18 cellular contexts compared by ENCODE assay signal in genomic region chr4:146073517-146073916, GRCh38.
DNase-seq lines count a peak whose midpoint lies in the region; ATAC-seq, FAIRE-seq and TF ChIP-seq lines count a peak whose summit lies in the region.
"Had no signal": no experiment of that assay in that cellular context is flagged by ENCODE, and none has a peak within 500 bp of the region (broad histone marks: within the 10 kb centered on the region; RNA-seq: fewer than 3 reads in every experiment).

No MANE protein-coding gene starts in this region.

- H3K4me2 ChIP-seq in GM12878 (ENCODE audit: control insufficient read depth, insufficient read depth), result 0 out of 2 replicates have a peak overlapping the region, but pooled peaks have one; percentile 5

- SMC1A ChIA-PET in GM12878 (lab: Charles Lee; ENCODE audit: uncharacterized antibody, unreplicated experiment), result interaction anchor here (1.2 to 1.5 kb wide), 3 partner anchors 10 to 38 kb away, joined by 3 read pairs; no protein-coding TSS in a partner anchor

- H3K27me3 ChIP-seq in GM12878 (replicated peaks in 1 of 2; ENCODE audit: control insufficient read depth in 2 of 2, insufficient read depth in 2 of 2, low read length in 1 of 2), result no peaks in the 10 kb centered on the region
- H3K27me3 ChIP-seq: breast epithelium had no signal

- ATAC-seq in GM19463 (IDR thresholded peaks at IDR 0.05; ENCODE audit: unreplicated experiment) (peak; percentile 62), HG03097 (IDR thresholded peaks at IDR 0.05; ENCODE audit: low FRiP score, unreplicated experiment) (peak; percentile 68), GM12878 (peak; percentile 64)
- ATAC-seq: activated CD4-positive, CD25-positive, alpha-beta regulatory T cell treated with anti-CD3 and anti-CD28 coated beads, Interleukin-2, amount 50 U/mL, for 24 hours; HCT116; natural killer cell treated with Interleukin-12 subunit alpha and Interleukin-12 subunit beta and Interleukin-15 and Interleukin-18, amount 100 ng/mL, for 72 hours; psoas muscle had no signal

- CTCF ChIA-PET in GM12878 (lab: Yijun Ruan, JAX), result interaction anchor here (1.1 to 3.1 kb wide), 2 partner anchors 22 to 41 kb away, joined by 3 to 20 read pairs; no protein-coding TSS in a partner anchor

- WGBS in GM12878 (ENCODE audit: insufficient coverage, insufficient replicate concordance, low lambda C conversion rate, missing lambda C conversion rate), result 33% methylated on average over 3 of the region's 3 CpGs

- H3K79me2 ChIP-seq in GM12878 (ENCODE audit: control insufficient read depth, insufficient read depth, low read length), result no peaks in the 10 kb centered on the region

- peaks cover 5% of the 10 kb centered on the region for H3K4me1 ChIP-seq in GM12878 (ENCODE audit: control insufficient read depth, insufficient read depth, low read length)
- H3K4me1 ChIP-seq: breast epithelium, psoas muscle had no signal

- FAIRE-seq in GM12878 (lab: Jason Lieb, UNC), result peak; percentile 62

- no TSS peak for BruUV-seq in GM12878 (replicated peaks; lab: Mats Ljungman, UMichigan)

- TF ChIP-seq POLR2A in GM12878 (IDR thresholded peaks at IDR 0.05; ENCODE audit: low read depth, low read length), result no peak

- DNase-seq in GM12865 (ENCODE audit: low read depth), result peak; percentile 36
- DNase-seq in GM12878 (ENCODE audit: low read depth, low spot score), result no peak
- no peak for DNase-seq in activated CD4-positive, alpha-beta T cell treated with anti-CD3 and anti-CD28 coated beads, Interleukin-2, amount 50 U/mL, for 48 hours
- DNase-seq in D341Med (ENCODE audit: low spot score), result no peak
- no peak for DNase-seq in foreskin melanocyte
- no peak for DNase-seq in NCI-H2227 (lab: John Stamatoyannopoulos, UW; ENCODE audit: unreplicated experiment)
- DNase-seq: activated naive CD4-positive, alpha-beta T cell treated with Interleukin-2 at 50 U/mL for 16 hours; DMS79 treated with DMSO at 0.1 percent for 48 hours; NCI-H1048; NCI-H226; psoas muscle; stimulated activated CD4-positive, alpha-beta T cell treated with anti-CD3 and anti-CD28 coated beads, Interleukin-12 subunit alpha, Interleukin-12 subunit beta, amount 100 ng/mL, for 4 hours had no signal

- RAD21 ChIA-PET in GM12878 (lab: Charles Lee; ENCODE audit: unreplicated experiment), result no interaction called here

- no peak overlapping the region for H2AFZ ChIP-seq in GM12878 (ENCODE audit: control insufficient read depth, low read depth, low read length)

- H3K36me3 ChIP-seq in GM12878 (ENCODE audit: control insufficient read depth in 2 of 2, insufficient read depth in 2 of 2, low read length in 1 of 2), result no peaks in the 10 kb centered on the region
- H3K36me3 ChIP-seq: breast epithelium had no signal

- intact Hi-C loops in GM12878 (cut with micrococcal nuclease; ENCODE audit: unreplicated experiment), result no loop called here

- H4K20me1 ChIP-seq in GM12878 (ENCODE audit: control insufficient read depth, insufficient read depth), result no peaks in the 10 kb centered on the region

- POLR2A ChIA-PET in GM12878 (lab: Charles Lee), result no interaction called here

- H3K9me3 ChIP-seq in GM12878 (replicated peaks; ENCODE audit: control insufficient read depth, insufficient read depth, low read length), result no peaks in the 10 kb centered on the region
- H3K9me3 ChIP-seq: breast epithelium, psoas muscle had no signal

- no peak for TF ChIP-seq RAD21 in GM12878 (IDR thresholded peaks at IDR 0.05; ENCODE audit: insufficient read depth, low read depth, low read length)

- no peak overlapping the region for H3K27ac ChIP-seq in GM12878 (ENCODE audit: control insufficient read depth, insufficient read depth)
- H3K27ac ChIP-seq: breast epithelium, psoas muscle had no signal

- in situ Hi-C loops in GM12878 (cut with MboI), result no loop called here

- TF ChIP-seq CTCF in GM12865 (IDR thresholded peaks at IDR 0.05; ENCODE audit: insufficient read depth, low read depth, low read length, missing control alignments) (no peak), GM12878 (IDR thresholded peaks at IDR 0.05 in 2 of 3, conservative IDR thresholded peaks at IDR 0.05 in 1 of 3; ENCODE audit: control insufficient read depth in 2 of 3, extremely low read depth in 1 of 3, insufficient read depth in 1 of 3, low read depth in 3 of 3, low read length in 3 of 3) (no peak)

- no peak overlapping the region for H3K4me3 ChIP-seq in GM12865 (ENCODE audit: low read depth, low read length)
- H3K4me3 ChIP-seq in GM12878, result no peak overlapping the region
- H3K4me3 ChIP-seq: breast epithelium, psoas muscle had no signal

- no peak overlapping the region for H3K9ac ChIP-seq in GM12878 (ENCODE audit: control insufficient read depth, insufficient read depth, low read length)

- no peak for TF ChIP-seq EP300 in GM12878 (IDR thresholded peaks at IDR 0.05; ENCODE audit: borderline replicate concordance in 1 of 2, control insufficient read depth in 1 of 2, low read depth in 2 of 2, low read length in 2 of 2)

TF ChIP-seq in GM12878, 131 proteins besides CTCF, POLR2A, EP300 and RAD21:
- TF ChIP-seq ETV6 (conservative IDR thresholded peaks at IDR 0.05 in 1 of 2, IDR thresholded peaks at IDR 0.05 in 1 of 2; ENCODE audit: borderline replicate concordance in 1 of 2, low read depth in 1 of 2) (peak in 1 of 2 experiments; percentile 61; a peak in 1 of 4 replicates), NR2F1 (conservative IDR thresholded peaks at IDR 0.05) (no peak), SP1 (IDR thresholded peaks at IDR 0.05; ENCODE audit: low read depth, low read length) (no peak), MTA2 (IDR thresholded peaks at IDR 0.05; ENCODE audit: low read depth) (no peak), CBFB (IDR thresholded peaks at IDR 0.05; ENCODE audit: low read depth) (no peak), RUNX3 (IDR thresholded peaks at IDR 0.05; ENCODE audit: low read length) (peak; percentile 73), NR2C2 (IDR thresholded peaks at IDR 0.05; ENCODE audit: borderline replicate concordance, control insufficient read depth, insufficient read length, low read depth) (no peak), BHLHE40 (IDR thresholded peaks at IDR 0.05; ENCODE audit: borderline replicate concordance in 1 of 2, low read depth in 2 of 2, low read length in 1 of 2) (no peak), RCOR1 (conservative IDR thresholded peaks at IDR 0.05; ENCODE audit: low read depth, low read length) (no peak), SMARCA5 (IDR thresholded peaks at IDR 0.05) (no peak)
